ENCODE assay signal across 25 cellular contexts in genomic region chrX:134803060-134803459, GRCh38. TPM values are rescaled to one million over a fixed set of nuclear protein-coding genes. Genes with fewer than 3 reads are reported as not detected.
DNase-seq lines count a peak whose midpoint lies in the region; ATAC-seq and TF ChIP-seq lines count a peak whose summit lies in the region.
"Had no signal": no experiment of that assay in that cellular context is flagged by ENCODE, and none has a peak within 500 bp of the region (broad histone marks: within the 10 kb centered on the region; RNA-seq: fewer than 3 reads in every experiment).

No MANE protein-coding gene starts in this region.

- no peaks in the 10 kb centered on the region for H3K79me2 ChIP-seq in PC-3 (ENCODE audit: low read length)

- no peak overlapping the region for H3K4me3 ChIP-seq in ectodermal cell (ENCODE audit: insufficient read depth, low read depth, low read length)
- H3K4me3 ChIP-seq in neuronal stem cell (ENCODE audit: low read length in 2 of 2) = no peak overlapping the region
- no peak overlapping the region for H3K4me3 ChIP-seq in PC-3 (ENCODE audit: low read length)
- H3K4me3 ChIP-seq: skin epidermis, thoracic aorta, uterus had no signal

- H3K9me2 ChIP-seq in PC-3 (replicated peaks; ENCODE audit: low read length) = no peaks in the 10 kb centered on the region

- no peak overlapping the region for H2BK15ac ChIP-seq in neuronal stem cell (ENCODE audit: low read length)

- CTCF ChIA-PET in activated CD8-positive, alpha-beta memory T cell treated with anti-CD3 and anti-CD28 coated beads, Interleukin-2, amount 10 ng/mL, durations not matched to agents 7 days and 5 days (lab: Charles Lee) = no interaction called here
- CTCF ChIA-PET in PC-3 (lab: Charles Lee) = no interaction called here

- POLR2A ChIA-PET in PC-3 (lab: Charles Lee; ENCODE audit: unreplicated experiment) = no interaction called here

- intact Hi-C loops in PC-3 (cut with micrococcal nuclease) = no loop called here

- no peaks in the 10 kb centered on the region for H3K27me3 ChIP-seq in ectodermal cell (ENCODE audit: control insufficient read depth, insufficient read depth, low read length, poor library complexity, severe bottlenecking)
- H3K27me3 ChIP-seq in neuronal stem cell (ENCODE audit: control insufficient read depth in 3 of 3, insufficient read depth in 3 of 3, low read depth in 1 of 3, low read length in 3 of 3) = no peaks in the 10 kb centered on the region
- no peaks in the 10 kb centered on the region for H3K27me3 ChIP-seq in PC-3 (ENCODE audit: low read length)
- H3K27me3 ChIP-seq: uterus had no signal

- peak overlapping the region; percentile 1 for H3K27ac ChIP-seq in ectodermal cell (ENCODE audit: insufficient read depth, low read depth, low read length, poor library complexity, severe bottlenecking)
- peak overlapping the region; percentile 35 for H3K27ac ChIP-seq in neuronal stem cell (replicated peaks; ENCODE audit: low read length)
- no peak overlapping the region for H3K27ac ChIP-seq in PC-3 (ENCODE audit: low read length)
- H3K27ac ChIP-seq: skin epidermis, thoracic aorta, uterus had no signal

- H3K9me3 ChIP-seq in ectodermal cell (ENCODE audit: control insufficient read depth, low read length) = no peaks in the 10 kb centered on the region
- H3K9me3 ChIP-seq in neuronal stem cell (replicated peaks in 1 of 2; ENCODE audit: control insufficient read depth in 2 of 2, insufficient read depth in 1 of 2, low read depth in 1 of 2, low read length in 2 of 2) = no peaks in the 10 kb centered on the region
- H3K9me3 ChIP-seq in PC-3 (ENCODE audit: low read length) = no peaks in the 10 kb centered on the region
- H3K9me3 ChIP-seq: thoracic aorta, uterus had no signal

- no peak overlapping the region for H2BK120ac ChIP-seq in neuronal stem cell (ENCODE audit: low read depth, low read length)

- H4K20me1 ChIP-seq in PC-3 (ENCODE audit: low read length) = no peaks in the 10 kb centered on the region

- no peak for DNase-seq in activated CD8-positive, alpha-beta memory T cell treated with anti-CD3 and anti-CD28 coated beads, Interleukin-2, amount 10 ng/mL, durations not matched to agents 7 days and 5 days
- DNase-seq in activated CD8-positive, alpha-beta memory T cell treated with anti-CD3 and anti-CD28 coated beads, Interleukin-2, amount 50 U/mL, for 48 hours = no peak
- peak; percentile 74 for DNase-seq in NCI-H2227 (lab: John Stamatoyannopoulos, UW; ENCODE audit: unreplicated experiment)
- no peak for DNase-seq in neuronal stem cell (ENCODE audit: low spot score)
- DNase-seq in EL = no peak
- no peak for DNase-seq in PC-3
- DNase-seq: 8988T; activated CD4-positive, alpha-beta memory T cell treated with anti-CD3 and anti-CD28 coated beads for 36 hours; activated effector memory CD4-positive, alpha-beta T cell treated with anti-CD3 and anti-CD28 coated beads, Interleukin-2, amount 50 U/mL, for 16 hours; caudate nucleus; glutamatergic neuron; midbrain; NCI-H1694; NCI-H510A treated with DMSO at 0.1 percent for 48 hours; NK-92 treated with Interleukin-12 subunit alpha and Interleukin-12 subunit beta, amount 100 ng/mL, for 24 hours; SIG-M5; uterus had no signal

- H3K18ac ChIP-seq in neuronal stem cell (ENCODE audit: low read length) = no peak overlapping the region

- H3K23ac ChIP-seq in neuronal stem cell (ENCODE audit: low read depth, low read length, poor library complexity) = no peak overlapping the region

- H3K9me3 Mint-ChIP-seq in activated CD8-positive, alpha-beta memory T cell treated with anti-CD3 and anti-CD28 coated beads, Interleukin-2, amount 10 ng/mL, durations not matched to agents 7 days and 5 days (ENCODE audit: low read depth) = no peaks in the 10 kb centered on the region
- H3K9me3 Mint-ChIP-seq: activated CD4-positive, alpha-beta memory T cell treated with anti-CD3 and anti-CD28 coated beads for 36 hours; naive thymus-derived CD4-positive, alpha-beta T cell; stimulated activated naive CD8-positive, alpha-beta T cell treated with anti-CD3 and anti-CD28 coated beads, Interleukin-15, Interleukin-2, amounts not matched to agents 100 ng/mL and 50 ng/mL, for 24 hours; T-cell had no signal

- peak overlapping the region; percentile 32 for H3K27ac Mint-ChIP-seq in activated CD8-positive, alpha-beta memory T cell treated with anti-CD3 and anti-CD28 coated beads, Interleukin-2, amount 10 ng/mL, durations not matched to agents 7 days and 5 days
- H3K27ac Mint-ChIP-seq: activated CD4-positive, alpha-beta memory T cell treated with anti-CD3 and anti-CD28 coated beads for 36 hours had no signal

- no peaks in the 10 kb centered on the region for H3F3A ChIP-seq in PC-3 (ENCODE audit: low read length, unreplicated experiment)

- no peak overlapping the region for H3K4me3 Mint-ChIP-seq in activated CD8-positive, alpha-beta memory T cell treated with anti-CD3 and anti-CD28 coated beads, Interleukin-2, amount 10 ng/mL, durations not matched to agents 7 days and 5 days
- H3K4me3 Mint-ChIP-seq: activated CD4-positive, alpha-beta memory T cell treated with anti-CD3 and anti-CD28 coated beads for 36 hours; CD14-positive monocyte had no signal

- 86 to 94% methylated on average over 1 of the region's 1 CpG for WGBS in ectodermal cell, 2 experiments
- no CpG with 5 or more reads among the region's 1 CpG for WGBS in neuronal stem cell (ENCODE audit: extremely low coverage in 2 of 2, insufficient read length in 2 of 2, insufficient replicate concordance in 1 of 2), 2 donors

- no peak overlapping the region for H4K8ac ChIP-seq in neuronal stem cell (ENCODE audit: low read depth, low read length)

- no peak overlapping the region for H2BK12ac ChIP-seq in neuronal stem cell (ENCODE audit: low read length)

- no peak overlapping the region for H3K4ac ChIP-seq in neuronal stem cell (ENCODE audit: low read length)

- H3K4me1 Mint-ChIP-seq in activated CD8-positive, alpha-beta memory T cell treated with anti-CD3 and anti-CD28 coated beads, Interleukin-2, amount 10 ng/mL, durations not matched to agents 7 days and 5 days = peaks cover 32% of the 10 kb centered on the region

- H3K9ac ChIP-seq in neuronal stem cell (ENCODE audit: low read depth, low read length, poor library complexity) (no peak overlapping the region), PC-3 (ENCODE audit: low read length) (no peak overlapping the region)

- ATAC-seq in activated CD8-positive, alpha-beta memory T cell treated with anti-CD3 and anti-CD28 coated beads, Interleukin-2, amount 10 ng/mL, durations not matched to agents 7 days and 5 days = no peak
- ATAC-seq in PC-3 (no peak), HG03139 (IDR thresholded peaks at IDR 0.05; ENCODE audit: unreplicated experiment) (no peak)

- no peaks in the 10 kb centered on the region for H3K27me3 Mint-ChIP-seq in activated CD8-positive, alpha-beta memory T cell treated with anti-CD3 and anti-CD28 coated beads, Interleukin-2, amount 10 ng/mL, durations not matched to agents 7 days and 5 days
- H3K27me3 Mint-ChIP-seq: activated CD4-positive, alpha-beta memory T cell treated with anti-CD3 and anti-CD28 coated beads for 36 hours; stimulated activated naive CD8-positive, alpha-beta T cell treated with anti-CD3 and anti-CD28 coated beads, Interleukin-15, Interleukin-2, amounts not matched to agents 100 ng/mL and 50 ng/mL, for 24 hours had no signal

- H3K14ac ChIP-seq in neuronal stem cell (ENCODE audit: low read length) = no peak overlapping the region

- H2AK5ac ChIP-seq in neuronal stem cell (ENCODE audit: low read depth, low read length) = no peak overlapping the region

- H3K4me1 ChIP-seq in ectodermal cell (ENCODE audit: control insufficient read depth, insufficient read depth, low read length) = peaks cover 7% of the 10 kb centered on the region
- peaks cover 7 to 14% of the 10 kb centered on the region in 2 donors for H3K4me1 ChIP-seq in neuronal stem cell (ENCODE audit: control insufficient read depth in 2 of 2, insufficient read depth in 1 of 2, low read depth in 1 of 2, low read length in 2 of 2)
- peaks cover 6% of the 10 kb centered on the region; the same call in 1 of the 2 replicates for H3K4me1 ChIP-seq in PC-3 (ENCODE audit: insufficient read depth, low read length)
- H3K4me1 ChIP-seq: uterus had no signal

- H3K4me2 ChIP-seq in neuronal stem cell (ENCODE audit: insufficient read depth, low read length, poor library complexity, severe bottlenecking) (no peak overlapping the region), PC-3 (ENCODE audit: low read length) (no peak overlapping the region)

- BruUV-seq in PC-3 (replicated peaks; lab: Mats Ljungman, UMichigan) = no TSS peak

- no peaks in the 10 kb centered on the region for H3K36me3 Mint-ChIP-seq in activated CD8-positive, alpha-beta memory T cell treated with anti-CD3 and anti-CD28 coated beads, Interleukin-2, amount 10 ng/mL, durations not matched to agents 7 days and 5 days
- H3K36me3 Mint-ChIP-seq: activated CD4-positive, alpha-beta memory T cell treated with anti-CD3 and anti-CD28 coated beads for 36 hours; CD14-positive monocyte; naive thymus-derived CD4-positive, alpha-beta T cell; T-cell had no signal

- no peaks in the 10 kb centered on the region for H3K36me3 ChIP-seq in ectodermal cell (ENCODE audit: control insufficient read depth, insufficient read depth, low read length)
- no peaks in the 10 kb centered on the region for H3K36me3 ChIP-seq in neuronal stem cell (replicated peaks in 1 of 2; ENCODE audit: control insufficient read depth in 2 of 2, insufficient read depth in 2 of 2, low read length in 2 of 2)
- no peaks in the 10 kb centered on the region for H3K36me3 ChIP-seq in PC-3 (ENCODE audit: low read depth, low read length)
- H3K36me3 ChIP-seq: thoracic aorta, uterus had no signal

- H3K79me1 ChIP-seq in neuronal stem cell (ENCODE audit: low read depth, low read length) = peaks cover 2% of the 10 kb centered on the region

- H4K91ac ChIP-seq in neuronal stem cell (ENCODE audit: low read depth, low read length, poor library complexity) = no peak overlapping the region

- TF ChIP-seq CTCF in PC-3 (conservative IDR thresholded peaks at IDR 0.05; ENCODE audit: low read depth, low read length) = no peak

- no peak overlapping the region for H2BK5ac ChIP-seq in neuronal stem cell (ENCODE audit: low read length)

- peak overlapping the region; percentile 24 for H2AFZ ChIP-seq in neuronal stem cell (ENCODE audit: low read length)
- H2AFZ ChIP-seq in PC-3 (ENCODE audit: low read length) = no peak overlapping the region

RNA-seq across cellular contexts. Expression of gene PABIR2, which starts 6.1 kb away (rescaled TPM):
- 10 to 100 TPM; 47.0 to 65.3 TPM for total RNA-seq in activated CD8-positive, alpha-beta memory T cell treated with anti-CD3 and anti-CD28 coated beads, Interleukin-2, amount 10 ng/mL, durations not matched to agents 7 days and 5 days
- 41.3 TPM for polyA plus RNA-seq in ectodermal cell (2013, experiment 1 of 4)
- 35.1 TPM for polyA plus RNA-seq in ectodermal cell (2013, experiment 2 of 4)
- 30.2 TPM for polyA plus RNA-seq in ectodermal cell (2013, experiment 3 of 4)
- polyA plus RNA-seq in ectodermal cell (2013, experiment 4 of 4) = 35.7 TPM
- 24.0 TPM for polyA plus RNA-seq in neuronal stem cell (2013, experiment 1 of 2)
- polyA plus RNA-seq in neuronal stem cell (2013, experiment 2 of 2) = 22.6 TPM
- 12.0 and 13.9 TPM in 2 replicates for total RNA-seq in PC-3 (2014; rRNA removed)
